Comparison of ENCODE assay signal across 12 cellular contexts in genomic region chr15:45080593-45080992, GRCh38. TPM values are rescaled to one million over a fixed set of nuclear protein-coding genes. Genes with fewer than 3 reads are reported as not detected.
"Had no signal": no experiment of that assay in that cellular context is flagged by ENCODE, and none has a peak within 500 bp of the region (broad histone marks: within the 10 kb centered on the region; RNA-seq: fewer than 3 reads in every experiment).

No MANE protein-coding gene starts in this region.

RNA-seq across cellular contexts. Expression of gene DUOX2, which starts 33.4 kb away (rescaled TPM):
- total RNA-seq: activated CD8-positive, alpha-beta T cell treated with anti-CD3 and anti-CD28 coated beads, Interleukin-2, amount 10 ng/mL, durations not matched to agents 7 days and 5 days; activated naive CD8-positive, alpha-beta T cell treated with anti-CD3 and anti-CD28 coated beads, Interleukin-2, amount 10 ng/mL, durations not matched to agents 7 days and 5 days; activated T-helper 2 cell treated with anti-CD3 and anti-CD28 coated beads, Interferon-gamma antibody, Interleukin-2, Interleukin-4, amounts not matched to agents 10 μg/mL and 5 μg/mL and 100 μg/mL, durations not matched to agents 14 hours and 24 hours and 36 hours; LHCN-M2; RPMI7951 had no signal

RNA-seq across cellular contexts. Expression of gene DUOXA2, which starts 33.5 kb away (rescaled TPM):
- total RNA-seq: activated CD4-positive, alpha-beta T cell treated with anti-CD3 and anti-CD28 coated beads for 36 hours; activated CD4-positive, alpha-beta T cell treated with anti-CD3 and anti-CD28 coated beads, Interleukin-2, amount 10 ng/mL, durations not matched to agents 7 days and 5 days; activated CD8-positive, alpha-beta T cell treated with anti-CD3 and anti-CD28 coated beads, Interleukin-2, amount 10 ng/mL, durations not matched to agents 7 days and 5 days; activated naive CD8-positive, alpha-beta T cell treated with anti-CD3 and anti-CD28 coated beads, Interleukin-2, amount 10 ng/mL, durations not matched to agents 7 days and 5 days; activated T-helper 2 cell treated with anti-CD3 and anti-CD28 coated beads, Interferon-gamma antibody, Interleukin-2, Interleukin-4, amounts not matched to agents 10 μg/mL and 5 μg/mL and 100 μg/mL, durations not matched to agents 14 hours and 24 hours and 36 hours; LHCN-M2; NCI-H460; RPMI7951; SK-MEL-5; T-cell; T-helper 17 cell; WTC11 had no signal

RNA-seq across cellular contexts. Expression of gene DUOXA1, which starts 49.1 kb away (rescaled TPM):
- total RNA-seq: activated CD4-positive, alpha-beta T cell treated with anti-CD3 and anti-CD28 coated beads, Interleukin-2, amount 10 ng/mL, durations not matched to agents 7 days and 5 days; activated CD8-positive, alpha-beta T cell treated with anti-CD3 and anti-CD28 coated beads, Interleukin-2, amount 10 ng/mL, durations not matched to agents 7 days and 5 days; LHCN-M2; RPMI7951; SK-MEL-5 had no signal

RNA-seq across cellular contexts. Expression of gene DUOX1, which starts 49.2 kb away (rescaled TPM):
- total RNA-seq: activated CD4-positive, alpha-beta T cell treated with anti-CD3 and anti-CD28 coated beads, Interleukin-2, amount 10 ng/mL, durations not matched to agents 7 days and 5 days; activated CD8-positive, alpha-beta T cell treated with anti-CD3 and anti-CD28 coated beads, Interleukin-2, amount 10 ng/mL, durations not matched to agents 7 days and 5 days; activated naive CD8-positive, alpha-beta T cell treated with anti-CD3 and anti-CD28 coated beads, Interleukin-2, amount 10 ng/mL, durations not matched to agents 7 days and 5 days; NCI-H460; RPMI7951; SK-MEL-5 had no signal
